Comparison of ENCODE assay signal across 8 cellular contexts in the genomic region with DNA sequence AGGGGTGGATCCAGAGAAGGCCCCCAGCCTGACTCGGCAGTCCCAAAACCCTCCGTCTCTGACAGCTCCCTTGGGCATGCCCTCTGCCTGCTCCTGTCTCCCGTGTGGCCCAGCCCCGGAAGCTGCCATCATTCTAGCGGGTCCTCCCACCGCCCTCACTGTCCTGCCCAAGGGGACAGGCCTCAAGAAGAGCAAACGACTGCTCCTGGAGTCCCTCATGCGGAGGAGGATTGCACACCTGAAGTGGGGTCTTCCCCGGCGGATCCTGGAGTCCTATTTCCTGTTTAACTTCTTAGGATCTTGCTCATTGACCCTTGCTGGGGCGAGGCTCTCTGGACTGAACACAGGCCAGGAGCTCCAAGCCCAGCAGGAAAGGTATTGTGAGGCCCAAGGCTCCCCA. TPM values are rescaled to one million over a fixed set of nuclear protein-coding genes. Genes with fewer than 3 reads are reported as not detected.
A peak's percentile ranks its signal among the peaks of the same experiment; 100 is the strongest.
DNase-seq lines count a peak whose midpoint lies in the region; ATAC-seq and TF ChIP-seq lines count a peak whose summit lies in the region.

No MANE protein-coding gene starts in this region.

- ATAC-seq in GM21528 (IDR thresholded peaks at IDR 0.05; ENCODE audit: low FRiP score, unreplicated experiment): no peak
- ATAC-seq in GM21786 (IDR thresholded peaks at IDR 0.05; ENCODE audit: unreplicated experiment): no peak

- no peak for TF ChIP-seq CTCF in glutamatergic neuron (IDR thresholded peaks at IDR 0.05; ENCODE audit: partially characterized antibody, unreplicated experiment)

- no peak for DNase-seq in T-helper 2 cell treated with Interferon-gamma antibody and Interleukin-4, amounts not matched to agents 5 μg/mL and 100 μg/mL, for 36 hours (ENCODE audit: low spot score)
- DNase-seq in T-helper 2 cell (no peak), SK-N-DZ (ENCODE audit: low spot score) (peak; percentile 18), glutamatergic neuron (no peak), NCI-H1417 treated with DMSO at 0.1 percent for 48 hours (lab: John Stamatoyannopoulos, UW) (no peak)

- H3K4me3 ChIP-seq in skeletal muscle satellite cell (ENCODE audit: low read length): no peak overlapping the region

- peaks cover 9% of the 10 kb centered on the region for H3K4me1 Mint-ChIP-seq in T-helper 2 cell treated with Interferon-gamma antibody and Interleukin-4, amounts not matched to agents 5 μg/mL and 100 μg/mL, for 36 hours (ENCODE audit: low read depth)
- H3K4me1 Mint-ChIP-seq in glutamatergic neuron (ENCODE audit: low read depth, unreplicated experiment): peaks cover 1% of the 10 kb centered on the region

- H3K4me3 Mint-ChIP-seq in T-helper 2 cell treated with Interferon-gamma antibody and Interleukin-4, amounts not matched to agents 5 μg/mL and 100 μg/mL, for 36 hours: peak overlapping the region; percentile 39
- no peak overlapping the region for H3K4me3 Mint-ChIP-seq in glutamatergic neuron (ENCODE audit: unreplicated experiment)

- peak overlapping the region; percentile 84 for H3K27ac Mint-ChIP-seq in T-helper 2 cell treated with Interferon-gamma antibody and Interleukin-4, amounts not matched to agents 5 μg/mL and 100 μg/mL, for 36 hours
- H3K27ac Mint-ChIP-seq in glutamatergic neuron (ENCODE audit: unreplicated experiment): peak overlapping the region; percentile 15

- no peaks in the 10 kb centered on the region for H3K9me3 ChIP-seq in skeletal muscle satellite cell (replicated peaks; ENCODE audit: low read length)

- peaks cover 14% of the 10 kb centered on the region for H3K4me1 ChIP-seq in skeletal muscle satellite cell (ENCODE audit: control insufficient read depth, insufficient read depth, low read length)

- H3K9me3 Mint-ChIP-seq in T-helper 2 cell treated with Interferon-gamma antibody and Interleukin-4, amounts not matched to agents 5 μg/mL and 100 μg/mL, for 36 hours: no peaks in the 10 kb centered on the region
- H3K9me3 Mint-ChIP-seq in glutamatergic neuron (ENCODE audit: unreplicated experiment): no peaks in the 10 kb centered on the region

- H3K9ac ChIP-seq in skeletal muscle satellite cell (ENCODE audit: low read depth, low read length): peak overlapping the region; percentile 19

- H3K4me2 ChIP-seq in skeletal muscle satellite cell (ENCODE audit: low read length): no peak overlapping the region

- peaks cover 9% of the 10 kb centered on the region for H3K36me3 ChIP-seq in skeletal muscle satellite cell (ENCODE audit: insufficient read depth, low read length)

- H3K36me3 Mint-ChIP-seq in T-helper 2 cell treated with Interferon-gamma antibody and Interleukin-4, amounts not matched to agents 5 μg/mL and 100 μg/mL, for 36 hours (ENCODE audit: low read depth): no peaks in the 10 kb centered on the region
- no peaks in the 10 kb centered on the region for H3K36me3 Mint-ChIP-seq in glutamatergic neuron (ENCODE audit: unreplicated experiment)

- no peaks in the 10 kb centered on the region for H3K27me3 ChIP-seq in skeletal muscle satellite cell (ENCODE audit: control insufficient read depth, insufficient read depth, low read length)

- H3K27me3 Mint-ChIP-seq in T-helper 2 cell treated with Interferon-gamma antibody and Interleukin-4, amounts not matched to agents 5 μg/mL and 100 μg/mL, for 36 hours (ENCODE audit: low read depth): peaks cover 4% of the 10 kb centered on the region
- H3K27me3 Mint-ChIP-seq in glutamatergic neuron (ENCODE audit: unreplicated experiment): no peaks in the 10 kb centered on the region

RNA-seq across cellular contexts. Expression of gene MEI1, which starts 2.6 kb away (rescaled TPM):
- 0.08 and 0.15 TPM in 2 replicates for polyA plus RNA-seq in SK-N-DZ (2014; cell fraction: cytosol; rRNA removed)
- 1.2 and 2.0 TPM in 2 replicates for polyA plus RNA-seq in SK-N-DZ (2014; cell fraction: nucleus; rRNA removed)
- total RNA-seq in glutamatergic neuron (ENCODE audit: unreplicated experiment): 0.64 TPM
- total RNA-seq in skeletal muscle satellite cell (2012; rRNA removed): 4.1 and 4.6 TPM in 2 replicates

RNA-seq across cellular contexts. Expression of gene SNU13, which starts 8.0 kb away (rescaled TPM):
- 197 and 212 TPM in 2 replicates for polyA plus RNA-seq in SK-N-DZ (2014; cell fraction: cytosol; rRNA removed)
- 97.5 and 142 TPM in 2 replicates for polyA plus RNA-seq in SK-N-DZ (2014; cell fraction: nucleus; rRNA removed)
- total RNA-seq in glutamatergic neuron (ENCODE audit: unreplicated experiment): 93.5 TPM
- 119 and 149 TPM in 2 replicates for total RNA-seq in skeletal muscle satellite cell (2012; rRNA removed)
